Comparison of ENCODE assay signal across 18 cellular contexts in genomic region chr11:80937831-80938230, GRCh38.
A peak's percentile ranks its signal among the peaks of the same experiment; 100 is the strongest.
DNase-seq lines count a peak whose midpoint lies in the region; ATAC-seq and TF ChIP-seq lines count a peak whose summit lies in the region.
"Had no signal": no experiment of that assay in that cellular context is flagged by ENCODE, and none has a peak within 500 bp of the region (broad histone marks: within the 10 kb centered on the region; RNA-seq: fewer than 3 reads in every experiment).

No MANE protein-coding gene starts in this region.

- no peaks in the 10 kb centered on the region for H3K36me3 ChIP-seq in tibial artery
- H3K36me3 ChIP-seq: Peyer's patch had no signal

- no peaks in the 10 kb centered on the region for H3K27me3 Mint-ChIP-seq in T-helper 2 cell treated with Interferon-gamma antibody and Interleukin-4, amounts not matched to agents 5 μg/mL and 100 μg/mL, for 36 hours (ENCODE audit: low read depth)

- H3K4me3 Mint-ChIP-seq in T-helper 2 cell treated with Interferon-gamma antibody and Interleukin-4, amounts not matched to agents 5 μg/mL and 100 μg/mL, for 36 hours = no peak overlapping the region
- H3K4me3 Mint-ChIP-seq: CD8-positive, alpha-beta T cell had no signal

- no peak overlapping the region for H3K27ac ChIP-seq in tibial artery
- H3K27ac ChIP-seq: Peyer's patch had no signal

- intact Hi-C loops in tibial artery (cut with DNase I; ENCODE audit: low total_unique reads) = no loop called here

- H3K9me3 ChIP-seq in tibial artery = no peaks in the 10 kb centered on the region
- H3K9me3 ChIP-seq: Peyer's patch had no signal

- H3K4me1 ChIP-seq in tibial artery = no peaks in the 10 kb centered on the region
- H3K4me1 ChIP-seq: Peyer's patch had no signal

- H3K4me1 Mint-ChIP-seq in T-helper 2 cell treated with Interferon-gamma antibody and Interleukin-4, amounts not matched to agents 5 μg/mL and 100 μg/mL, for 36 hours (ENCODE audit: low read depth) = no peaks in the 10 kb centered on the region

- DNase-seq in AG20443 (ENCODE audit: low spot score) (peak; percentile 33), amniotic epithelial cell (ENCODE audit: low read depth) (peak; percentile 29), fibroblast of mammary gland (ENCODE audit: low read depth) (peak; percentile 27), renal cortical epithelial cell (ENCODE audit: low read depth) (peak; percentile 43), tibial artery (no peak), OCI-M1 (lab: John Stamatoyannopoulos, UW) (no peak)
- no peak for DNase-seq in T-helper 2 cell treated with Interferon-gamma antibody and Interleukin-4, amounts not matched to agents 5 μg/mL and 100 μg/mL, for 36 hours (ENCODE audit: low spot score)
- DNase-seq: ACHN; CD8-positive, alpha-beta T cell; DND-41; GF-D8; NCI-H1930; NCI-H2171 treated with DMSO at 0.1 percent for 48 hours; NCI-H510A; NCI-H82; Peyer's patch; SIG-M5 had no signal

- H3K27ac Mint-ChIP-seq in T-helper 2 cell treated with Interferon-gamma antibody and Interleukin-4, amounts not matched to agents 5 μg/mL and 100 μg/mL, for 36 hours = no peak overlapping the region
- H3K27ac Mint-ChIP-seq: CD8-positive, alpha-beta T cell had no signal

- no peak for TF ChIP-seq CTCF in fibroblast of mammary gland (conservative IDR thresholded peaks at IDR 0.05; ENCODE audit: control insufficient read depth, insufficient read depth, low read depth, low read length)
- TF ChIP-seq CTCF in tibial artery (IDR thresholded peaks at IDR 0.05) = no peak

- peaks cover 17% of the 10 kb centered on the region for H3K9me3 Mint-ChIP-seq in T-helper 2 cell treated with Interferon-gamma antibody and Interleukin-4, amounts not matched to agents 5 μg/mL and 100 μg/mL, for 36 hours

- H3K4me3 ChIP-seq in fibroblast of mammary gland (ENCODE audit: control insufficient read depth, low read depth, low read length) (no peak overlapping the region), tibial artery (no peak overlapping the region)
- H3K4me3 ChIP-seq: Peyer's patch had no signal

- no peaks in the 10 kb centered on the region for H3K36me3 Mint-ChIP-seq in T-helper 2 cell treated with Interferon-gamma antibody and Interleukin-4, amounts not matched to agents 5 μg/mL and 100 μg/mL, for 36 hours (ENCODE audit: low read depth)
- H3K36me3 Mint-ChIP-seq: CD8-positive, alpha-beta T cell had no signal

- no peaks in the 10 kb centered on the region for H3K27me3 ChIP-seq in tibial artery
- H3K27me3 ChIP-seq: Peyer's patch had no signal

- no peak for ATAC-seq in GM19467 (IDR thresholded peaks at IDR 0.05; ENCODE audit: unreplicated experiment)
- ATAC-seq: CD8-positive, alpha-beta T cell had no signal

Comparison
In these comparisons a context has a peak if more than half of its experiments do, and no peak if none do; other contexts are left out.
1. DNase-seq: peak in AG20443 (single experiment), amniotic epithelial cell (single experiment), fibroblast of mammary gland (single experiment) and renal cortical epithelial cell (single experiment); none in tibial artery (0 of 2), OCI-M1 (single experiment) and T-helper 2 cell treated with Interferon-gamma antibody and Interleukin-4, amounts not matched to agents 5 μg/mL and 100 μg/mL, for 36 hours (single experiment).